In genomic region chr5:123441408-123441807, GRCh38 we compare ENCODE assay signal across 9 cellular contexts. TPM values are rescaled to one million over a fixed set of nuclear protein-coding genes. Genes with fewer than 3 reads are reported as not detected.
DNase-seq lines count a peak whose midpoint lies in the region; ATAC-seq and TF ChIP-seq lines count a peak whose summit lies in the region.
"Had no signal": no experiment of that assay in that cellular context is flagged by ENCODE, and none has a peak within 500 bp of the region (broad histone marks: within the 10 kb centered on the region; RNA-seq: fewer than 3 reads in every experiment).

No MANE protein-coding gene starts in this region.

- no peak overlapping the region for H3K4me3 ChIP-seq in fibroblast of lung (replicated peaks in 1 of 4; ENCODE audit: control extremely low read depth in 1 of 4, insufficient read depth in 1 of 4, low read depth in 3 of 4, low read length in 4 of 4)
- H3K4me3 ChIP-seq in transverse colon = no peak overlapping the region

- no peaks in the 10 kb centered on the region for H3K79me2 ChIP-seq in fibroblast of lung (ENCODE audit: control insufficient read depth, insufficient read depth, low read length)

- intact Hi-C loops in transverse colon (cut with DNase I; ENCODE audit: low total_unique reads) = no loop called here

- no peak overlapping the region for H3K4me2 ChIP-seq in fibroblast of lung (ENCODE audit: extremely low read depth, insufficient read depth, low read length)

- no peak for TF ChIP-seq EP300 in transverse colon (IDR thresholded peaks at IDR 0.05; ENCODE audit: low read depth)

- H3K27ac ChIP-seq in fibroblast of lung (ENCODE audit: insufficient read depth, low read length) = no peak overlapping the region
- no peak overlapping the region for H3K27ac ChIP-seq in transverse colon

- H2AFZ ChIP-seq in fibroblast of lung (ENCODE audit: low read length) = peak overlapping the region; percentile 4

- no peak for TF ChIP-seq POLR2A in transverse colon (IDR thresholded peaks at IDR 0.05)

- WGBS in transverse colon (ENCODE audit: low coverage in 1 of 2), 2 donors = 82 to 85% methylated on average over 1 of the region's 1 CpG

- TF ChIP-seq CTCF in fibroblast of lung (conservative IDR thresholded peaks at IDR 0.05 in 1 of 2, IDR thresholded peaks at IDR 0.05 in 1 of 2; ENCODE audit: low read depth in 1 of 2, low read length in 2 of 2) (no peak), transverse colon (IDR thresholded peaks at IDR 0.05) (no peak)

- H4K20me1 ChIP-seq in fibroblast of lung (ENCODE audit: control insufficient read depth, extremely low read depth, insufficient read depth, low read length) = no peaks in the 10 kb centered on the region

- peak; percentile 44 for DNase-seq in NCI-H1105 treated with DMSO at 0.1 percent for 48 hours (lab: John Stamatoyannopoulos, UW)
- DNase-seq in NCI-H1105 (lab: John Stamatoyannopoulos, UW) = no peak
- no peak for DNase-seq in fibroblast of lung (ENCODE audit: low read depth in 2 of 2)
- DNase-seq in DMS79 treated with DMSO at 0.1 percent for 48 hours (lab: John Stamatoyannopoulos, UW) = no peak
- DNase-seq in transverse colon = no peak
- DNase-seq in GF-D8 (lab: John Stamatoyannopoulos, UW) = no peak
- DNase-seq: T1000 had no signal

- H3K4me1 ChIP-seq in fibroblast of lung (ENCODE audit: control insufficient read depth, extremely low read depth, insufficient read depth, low read length) (no peaks in the 10 kb centered on the region), transverse colon (peaks cover 0 to 24% (median 12%) of the 10 kb centered on the region in 4 donors)

- H3K36me3 ChIP-seq in fibroblast of lung (ENCODE audit: control insufficient read depth, insufficient read depth, low read length) (no peaks in the 10 kb centered on the region), transverse colon (no peaks in the 10 kb centered on the region)

- ATAC-seq in GM21619 (IDR thresholded peaks at IDR 0.05; ENCODE audit: unreplicated experiment) = peak; percentile 58
- ATAC-seq in HG03432 (IDR thresholded peaks at IDR 0.05; ENCODE audit: unreplicated experiment) = peak; percentile 75

- H3K9me3 ChIP-seq in fibroblast of lung (ENCODE audit: control insufficient read depth, insufficient read depth, low read depth, low read length) = no peaks in the 10 kb centered on the region
- no peaks in the 10 kb centered on the region for H3K9me3 ChIP-seq in transverse colon

- H3K27me3 ChIP-seq in fibroblast of lung (ENCODE audit: control insufficient read depth, insufficient read depth, low read length) = no peaks in the 10 kb centered on the region
- no peaks in the 10 kb centered on the region for H3K27me3 ChIP-seq in transverse colon

- H3K9ac ChIP-seq in fibroblast of lung (ENCODE audit: insufficient read depth, low read length) = no peak overlapping the region

- in situ Hi-C loops in transverse colon (cut with MboI; ENCODE audit: low pct_ligation_motif_present in 1 of 4, low pct_unique_long_range_greater_than_20kb in 1 of 4, low sequenced_read_pairs in 3 of 4) = no loop called here

RNA-seq across cellular contexts. Expression of gene CEP120, which starts 18.2 kb away (rescaled TPM):
- total RNA-seq in fibroblast of lung (21.6 and 22.3 TPM in 2 replicates), transverse colon (10 to 100 TPM in 3 of 4 donors, 1 to 10 TPM in 1; 7.6 to 24.3 (median 18.2) TPM)
- polyA plus RNA-seq in fibroblast of lung = 10.8 and 14.8 TPM in 2 replicates
- 5.2 and 5.5 TPM in 2 replicates for polyA plus RNA-seq in fibroblast of lung (2012)
- 25.7 and 30.9 TPM in 2 replicates for polyA minus RNA-seq in fibroblast of lung (ENCODE audit: low replicate concordance)
